Comparison of ENCODE assay signal across 11 cellular contexts in the genomic region with DNA sequence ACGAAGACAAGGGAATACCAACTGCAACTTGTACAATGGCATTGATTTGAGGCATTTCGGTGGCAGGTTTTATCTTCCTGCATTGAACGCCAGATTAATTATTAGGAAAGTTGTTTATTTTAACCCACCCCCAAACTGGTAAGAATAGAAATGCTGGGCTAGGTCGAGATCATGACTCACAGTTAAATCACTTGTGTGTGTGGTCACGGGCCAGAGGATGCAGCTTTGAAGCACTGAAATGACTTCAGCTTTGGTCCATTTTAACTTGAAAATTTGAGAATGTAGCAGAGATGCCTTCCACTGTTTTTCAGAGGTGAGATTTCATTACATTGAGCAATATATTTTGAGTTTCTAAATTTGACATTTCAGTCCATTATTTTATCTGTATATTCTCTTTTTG. TPM values are rescaled to one million over a fixed set of nuclear protein-coding genes. Genes with fewer than 3 reads are reported as not detected.
A peak's percentile ranks its signal among the peaks of the same experiment; 100 is the strongest.
DNase-seq lines count a peak whose midpoint lies in the region; ATAC-seq and TF ChIP-seq lines count a peak whose summit lies in the region.
"Had no signal": no experiment of that assay in that cellular context is flagged by ENCODE, and none has a peak within 500 bp of the region (broad histone marks: within the 10 kb centered on the region; RNA-seq: fewer than 3 reads in every experiment).

No MANE protein-coding gene starts in this region.

- no peaks in the 10 kb centered on the region for H3K27me3 Mint-ChIP-seq in Calu3 (ENCODE audit: unreplicated experiment)
- no peaks in the 10 kb centered on the region for H3K27me3 Mint-ChIP-seq in CD8-positive, alpha-beta T cell (ENCODE audit: low read depth)
- H3K27me3 Mint-ChIP-seq in activated T-cell treated with anti-CD3 and anti-CD28 coated beads, Interleukin-2, amount 50 U/mL, for 72 hours (ENCODE audit: low read depth), result no peaks in the 10 kb centered on the region

- TF ChIP-seq CTCF in Calu3 (IDR thresholded peaks at IDR 0.05; ENCODE audit: unreplicated experiment) (no peak), NB4 (IDR thresholded peaks at IDR 0.05; ENCODE audit: low read depth, low read length) (no peak)
- no peak for TF ChIP-seq CTCF in CD8-positive, alpha-beta T cell (IDR thresholded peaks at IDR 0.05)

- DNase-seq in Calu3, result peak; percentile 42
- peak; percentile 20 for DNase-seq in NB4 (ENCODE audit: low read depth)
- peak; percentile 23 for DNase-seq in dedifferentiated amniotic fluid mesenchymal stem cell (ENCODE audit: extremely low spot score)
- peak; percentile 68 for DNase-seq in myocyte (ENCODE audit: low read depth)
- DNase-seq in CD8-positive, alpha-beta T cell, result no peak
- no peak for DNase-seq in C1 segment of cervical spinal cord (lab: John Stamatoyannopoulos, UW)
- no peak for DNase-seq in activated T-cell treated with anti-CD3 and anti-CD28 coated beads, Interleukin-2, amount 50 U/mL, for 72 hours
- DNase-seq: activated T-cell treated with anti-CD3 and anti-CD28 coated beads, Interleukin-2, amount 50 U/mL, for 48 hours; WERI-Rb-1 had no signal

- intact Hi-C loops in Calu3 (cut with micrococcal nuclease; ENCODE audit: unreplicated experiment), result no loop called here
- intact Hi-C loops in CD8-positive, alpha-beta T cell (cut with DNase I, micrococcal nuclease), result no loop called here

- H3K36me3 Mint-ChIP-seq in Calu3 (ENCODE audit: insufficient read depth, unreplicated experiment), result peaks cover 14% of the 10 kb centered on the region
- peaks cover under 1% of the 10 kb centered on the region for H3K36me3 Mint-ChIP-seq in CD8-positive, alpha-beta T cell
- H3K36me3 Mint-ChIP-seq in activated T-cell treated with anti-CD3 and anti-CD28 coated beads, Interleukin-2, amount 50 U/mL, for 72 hours (ENCODE audit: insufficient read depth in 2 of 2), result no peaks in the 10 kb centered on the region

- no peak for TF ChIP-seq POLR2A in NB4 (IDR thresholded peaks at IDR 0.05; ENCODE audit: extremely low read depth, insufficient read length)

- POLR2A ChIA-PET in CD8-positive, alpha-beta T cell (lab: Charles Lee), result interaction anchor here (1.6 kb wide), 1 partner anchor 157 kb away, joined by 13 read pairs; no protein-coding TSS in a partner anchor

- no peaks in the 10 kb centered on the region for H3K36me3 ChIP-seq in CD8-positive, alpha-beta T cell (ENCODE audit: insufficient read depth, low read length)
- H3K36me3 ChIP-seq: tibial nerve, WERI-Rb-1 had no signal

- no peaks in the 10 kb centered on the region for H3K4me1 ChIP-seq in CD8-positive, alpha-beta T cell (ENCODE audit: insufficient read depth, low read length)
- H3K4me1 ChIP-seq: tibial nerve had no signal

- H3K4me3 ChIP-seq in NB4 (ENCODE audit: low read depth, low read length), result no peak overlapping the region
- H3K4me3 ChIP-seq in CD8-positive, alpha-beta T cell (ENCODE audit: low read depth, low read length), result no peak overlapping the region
- H3K4me3 ChIP-seq: tibial nerve had no signal

- no peaks in the 10 kb centered on the region for H3K27me3 ChIP-seq in CD8-positive, alpha-beta T cell (ENCODE audit: insufficient read depth, low read length)
- H3K27me3 ChIP-seq: tibial nerve had no signal

- CTCF ChIA-PET in Calu3 (lab: Charles Lee), result interaction anchor here (1.3 to 2.3 kb wide), 2 partner anchors 157 to 218 kb away, joined by 3 to 67 read pairs; no protein-coding TSS in a partner anchor
- CTCF ChIA-PET in CD8-positive, alpha-beta T cell (lab: Charles Lee), result interaction anchor here (1.0 to 10.5 kb wide), 13 partner anchors 9 to 227 kb away, joined by 3 to 380 read pairs (median 7); partner anchors contain the start of genes DNAJC22, KCNH3 and SPATS2

- no peak overlapping the region for H3K27ac Mint-ChIP-seq in Calu3 (ENCODE audit: unreplicated experiment)
- no peak overlapping the region for H3K27ac Mint-ChIP-seq in CD8-positive, alpha-beta T cell
- no peak overlapping the region for H3K27ac Mint-ChIP-seq in activated T-cell treated with anti-CD3 and anti-CD28 coated beads, Interleukin-2, amount 50 U/mL, for 72 hours

- no peaks in the 10 kb centered on the region for H3K9me3 Mint-ChIP-seq in Calu3 (ENCODE audit: low read depth, unreplicated experiment)
- no peaks in the 10 kb centered on the region for H3K9me3 Mint-ChIP-seq in CD8-positive, alpha-beta T cell
- no peaks in the 10 kb centered on the region for H3K9me3 Mint-ChIP-seq in activated T-cell treated with anti-CD3 and anti-CD28 coated beads, Interleukin-2, amount 50 U/mL, for 72 hours

- H3K4me3 Mint-ChIP-seq in Calu3 (ENCODE audit: low read depth, unreplicated experiment), result peak overlapping the region; percentile 41
- H3K4me3 Mint-ChIP-seq in CD8-positive, alpha-beta T cell, result no peak overlapping the region
- no peak overlapping the region for H3K4me3 Mint-ChIP-seq in activated T-cell treated with anti-CD3 and anti-CD28 coated beads, Interleukin-2, amount 50 U/mL, for 72 hours

- peaks cover 21% of the 10 kb centered on the region for H3K4me1 Mint-ChIP-seq in Calu3 (ENCODE audit: low read depth, unreplicated experiment)
- no peaks in the 10 kb centered on the region for H3K4me1 Mint-ChIP-seq in CD8-positive, alpha-beta T cell (ENCODE audit: low read depth)
- peaks cover 10% of the 10 kb centered on the region for H3K4me1 Mint-ChIP-seq in activated T-cell treated with anti-CD3 and anti-CD28 coated beads, Interleukin-2, amount 50 U/mL, for 72 hours (ENCODE audit: low read depth)

- no TSS peak for BruUV-seq in Calu3 (replicated peaks; lab: Mats Ljungman, UMichigan)

- ATAC-seq in CD8-positive, alpha-beta T cell, result no peak
- no peak for ATAC-seq in activated T-cell treated with anti-CD3 and anti-CD28 coated beads, Interleukin-2, amount 50 U/mL, for 72 hours (replicated peaks in 1 of 2)
- no peak for ATAC-seq in HG03280 (IDR thresholded peaks at IDR 0.05; ENCODE audit: unreplicated experiment)

- no peak overlapping the region for H3K27ac ChIP-seq in CD8-positive, alpha-beta T cell (ENCODE audit: low read depth, low read length)
- H3K27ac ChIP-seq: tibial nerve, WERI-Rb-1 had no signal

- no peaks in the 10 kb centered on the region for H3K9me3 ChIP-seq in CD8-positive, alpha-beta T cell (ENCODE audit: low read length)
- H3K9me3 ChIP-seq: tibial nerve had no signal

RNA-seq across cellular contexts. Expression of gene KCNH3, which starts 23.6 kb away (rescaled TPM):
- total RNA-seq in Calu3 (2022) (0.59 and 2.8 TPM in 2 replicates), myocyte (8.9 and 11.9 TPM in 2 replicates)
- polyA plus RNA-seq in myocyte (2012), result 2.3 TPM
- 1 to 10 TPM; 3.1 to 3.5 TPM for total RNA-seq in CD8-positive, alpha-beta T cell
- total RNA-seq in activated T-cell treated with anti-CD3 and anti-CD28 coated beads, Interleukin-2, amount 50 U/mL, for 72 hours, result 1 to 10 TPM; 1.5 to 1.7 TPM

RNA-seq across cellular contexts. Expression of gene MCRS1, which starts 52.7 kb away (rescaled TPM):
- total RNA-seq in Calu3 (2022), result 38.0 and 38.7 TPM in 2 replicates
- total RNA-seq in myocyte, result 72.1 and 98.1 TPM in 2 replicates
- polyA plus RNA-seq in myocyte (2012), result 56.3 TPM
- 10 to 100 TPM; 63.7 to 70.9 TPM for total RNA-seq in CD8-positive, alpha-beta T cell
- 10 to 100 TPM; 59.4 to 73.8 TPM for total RNA-seq in activated T-cell treated with anti-CD3 and anti-CD28 coated beads, Interleukin-2, amount 50 U/mL, for 72 hours

Comparison
In these comparisons a context has a peak if more than half of its experiments do, and no peak if none do; other contexts are left out.
1. DNase-seq: peak in Calu3 (single experiment), NB4 (single experiment), dedifferentiated amniotic fluid mesenchymal stem cell (single experiment) and myocyte (single experiment); none in CD8-positive, alpha-beta T cell (0 of 7), C1 segment of cervical spinal cord (0 of 14) and activated T-cell treated with anti-CD3 and anti-CD28 coated beads, Interleukin-2, amount 50 U/mL, for 72 hours (0 of 2).